8 cellular contexts compared by ENCODE assay signal in the genomic region with DNA sequence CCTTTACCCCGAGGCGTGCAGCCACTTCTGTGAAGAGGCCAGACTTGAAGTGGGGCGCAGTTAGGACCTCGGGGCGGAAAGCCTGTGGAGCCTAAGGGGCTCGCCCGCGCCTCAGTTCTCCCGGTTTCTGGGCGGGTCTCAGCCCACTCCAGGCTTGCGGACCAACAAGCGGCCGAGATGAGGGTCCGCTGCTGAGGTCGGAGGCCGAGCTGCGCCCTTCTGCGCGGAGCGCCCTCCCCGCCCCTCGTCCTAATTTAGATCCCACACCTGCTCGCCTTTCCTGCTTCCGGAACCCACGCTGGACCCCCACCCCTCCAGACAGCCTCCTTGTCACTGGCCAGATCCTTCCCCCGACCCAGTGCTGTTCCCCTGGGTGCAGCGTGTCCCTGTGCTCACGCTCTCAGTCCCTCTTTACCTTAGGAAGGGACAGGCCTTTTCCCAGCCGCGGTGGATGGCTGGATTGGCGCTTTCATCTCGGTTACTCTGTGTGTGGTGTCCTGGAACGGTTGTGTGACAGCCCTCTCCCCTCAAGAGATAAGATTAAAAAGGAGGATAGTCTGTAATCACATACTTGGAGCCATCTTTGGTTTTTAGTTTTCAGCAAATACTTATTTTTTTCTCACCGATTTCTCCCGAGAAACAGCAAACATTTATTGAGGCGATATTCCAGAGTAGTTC. TPM values are rescaled to one million over a fixed set of nuclear protein-coding genes. Genes with fewer than 3 reads are reported as not detected.
DNase-seq lines count a peak whose midpoint lies in the region; ATAC-seq and TF ChIP-seq lines count a peak whose summit lies in the region.

No MANE protein-coding gene starts in this region.

- H3K36me3 ChIP-seq in PC-3 (ENCODE audit: low read depth, low read length) (peaks cover 14% of the 10 kb centered on the region), endodermal cell (ENCODE audit: control insufficient read depth, insufficient read depth, low read length) (peaks cover 21% of the 10 kb centered on the region)

- intact Hi-C loops in PC-3 (cut with micrococcal nuclease) = no loop called here
- intact Hi-C loops in sciatic nerve (cut with DNase I) = no loop called here

- H3K9me3 ChIP-seq in PC-3 (ENCODE audit: low read length) (no peaks in the 10 kb centered on the region), endodermal cell (ENCODE audit: control insufficient read depth, low read length) (no peaks in the 10 kb centered on the region)

- 9 to 14% methylated on average over 18 to 36 of the region's 36 CpGs for WGBS in endodermal cell (ENCODE audit: insufficient coverage in 1 of 2, insufficient read length in 1 of 2), 2 experiments

- POLR2A ChIA-PET in PC-3 (lab: Charles Lee; ENCODE audit: unreplicated experiment) = interaction anchor here (0.6 kb wide), 1 partner anchor 145 kb away, joined by 3 read pairs; a partner anchor contains a TSS

- peaks cover 4% of the 10 kb centered on the region for H3F3A ChIP-seq in PC-3 (ENCODE audit: low read length, unreplicated experiment)

- H3K4me1 ChIP-seq in PC-3 (ENCODE audit: insufficient read depth, low read length) (peaks cover 40% of the 10 kb centered on the region), endodermal cell (ENCODE audit: control insufficient read depth, insufficient read depth, low read length) (peaks cover 18% of the 10 kb centered on the region)

- peak overlapping the region; percentile 79 for H3K27ac ChIP-seq in PC-3 (ENCODE audit: low read length)
- peak overlapping the region; percentile 89 for H3K27ac ChIP-seq in endodermal cell (ENCODE audit: low read depth, low read length)

- H3K79me2 ChIP-seq in PC-3 (ENCODE audit: low read length) = peaks cover 36% of the 10 kb centered on the region

- H3K4me1 Mint-ChIP-seq in activated naive CD4-positive, alpha-beta T cell treated with anti-CD3 and anti-CD28 coated beads, Interleukin-2, amount 50 U/mL, for 24 hours = peaks cover 55% of the 10 kb centered on the region
- peaks cover 39% of the 10 kb centered on the region for H3K4me1 Mint-ChIP-seq in endodermal cell
- peaks cover 31% of the 10 kb centered on the region for H3K4me1 Mint-ChIP-seq in neural crest cell

- H3K36me3 Mint-ChIP-seq in activated naive CD4-positive, alpha-beta T cell treated with anti-CD3 and anti-CD28 coated beads, Interleukin-2, amount 50 U/mL, for 24 hours = peaks cover 4% of the 10 kb centered on the region
- H3K36me3 Mint-ChIP-seq in endodermal cell (ENCODE audit: low read depth) = peaks cover 21% of the 10 kb centered on the region
- H3K36me3 Mint-ChIP-seq in neural crest cell (ENCODE audit: low read depth) = no peaks in the 10 kb centered on the region

- peak overlapping the region; percentile 98 for H3K4me2 ChIP-seq in PC-3 (ENCODE audit: low read length)

- no peaks in the 10 kb centered on the region for H3K27me3 ChIP-seq in PC-3 (ENCODE audit: low read length)
- no peaks in the 10 kb centered on the region for H3K27me3 ChIP-seq in endodermal cell (ENCODE audit: control insufficient read depth, insufficient read depth, low read length, poor library complexity, severe bottlenecking)

- H3K27ac Mint-ChIP-seq in activated naive CD4-positive, alpha-beta T cell treated with anti-CD3 and anti-CD28 coated beads, Interleukin-2, amount 50 U/mL, for 24 hours = peak overlapping the region; percentile 94
- H3K27ac Mint-ChIP-seq in endodermal cell (peak overlapping the region; percentile 98), neural crest cell (ENCODE audit: unreplicated experiment) (peak overlapping the region; percentile 76)

- H3K4me3 Mint-ChIP-seq in activated naive CD4-positive, alpha-beta T cell treated with anti-CD3 and anti-CD28 coated beads, Interleukin-2, amount 50 U/mL, for 24 hours = peak overlapping the region; percentile 90
- peak overlapping the region; percentile 78 for H3K4me3 Mint-ChIP-seq in endodermal cell
- H3K4me3 Mint-ChIP-seq in neural crest cell = peak overlapping the region; percentile 91

- H4K20me1 ChIP-seq in PC-3 (ENCODE audit: low read length) = no peaks in the 10 kb centered on the region

- CTCF ChIA-PET in PC-3 (lab: Charles Lee) = interaction anchor here (0.5 kb wide), 1 partner anchor 18 kb away, joined by 5 read pairs; no protein-coding TSS in a partner anchor

- no TSS peak for BruUV-seq in PC-3 (replicated peaks; lab: Mats Ljungman, UMichigan)

- ATAC-seq in PC-3 (peak; percentile 0), sciatic nerve (no peak)

- no peaks in the 10 kb centered on the region for H3K27me3 Mint-ChIP-seq in activated naive CD4-positive, alpha-beta T cell treated with anti-CD3 and anti-CD28 coated beads, Interleukin-2, amount 50 U/mL, for 24 hours
- H3K27me3 Mint-ChIP-seq in endodermal cell (ENCODE audit: insufficient read depth) (no peaks in the 10 kb centered on the region), neural crest cell (ENCODE audit: low read depth) (no peaks in the 10 kb centered on the region)

- no peaks in the 10 kb centered on the region for H3K9me3 Mint-ChIP-seq in activated naive CD4-positive, alpha-beta T cell treated with anti-CD3 and anti-CD28 coated beads, Interleukin-2, amount 50 U/mL, for 24 hours
- H3K9me3 Mint-ChIP-seq in endodermal cell = no peaks in the 10 kb centered on the region
- H3K9me3 Mint-ChIP-seq in neural crest cell = no peaks in the 10 kb centered on the region

- H3K9ac ChIP-seq in PC-3 (ENCODE audit: low read length) (peak overlapping the region; percentile 95), endodermal cell (ENCODE audit: extremely low read depth, low read length, poor library complexity, severe bottlenecking) (peak overlapping the region; percentile 64)

- no peak for DNase-seq in activated naive CD4-positive, alpha-beta T cell treated with anti-CD3 and anti-CD28 coated beads, Interleukin-2, amount 50 U/mL, for 16 hours
- no peak for DNase-seq in PC-3
- DNase-seq in endodermal cell = no peak
- DNase-seq in neural crest cell (ENCODE audit: low read depth, low spot score) = no peak
- no peak for DNase-seq in NCI-H446 (lab: John Stamatoyannopoulos, UW)
- DNase-seq in sciatic nerve (ENCODE audit: low spot score) = no peak
- DNase-seq in germinal center (ENCODE audit: low spot score) = no peak

- no peaks in the 10 kb centered on the region for H3K9me2 ChIP-seq in PC-3 (replicated peaks; ENCODE audit: low read length)

- H3K4me3 ChIP-seq in PC-3 (ENCODE audit: low read length) = peak overlapping the region; percentile 89
- peak overlapping the region; percentile 89 for H3K4me3 ChIP-seq in endodermal cell (ENCODE audit: low read length)

- TF ChIP-seq CTCF in PC-3 (conservative IDR thresholded peaks at IDR 0.05; ENCODE audit: low read depth, low read length) = no peak
- TF ChIP-seq CTCF in endodermal cell (conservative IDR thresholded peaks at IDR 0.05) = no peak
- no peak for TF ChIP-seq CTCF in neural crest cell (conservative IDR thresholded peaks at IDR 0.05)

- H2AFZ ChIP-seq in PC-3 (ENCODE audit: low read length) = peak overlapping the region; percentile 88

RNA-seq across cellular contexts. Expression of a gene that starts 0.9 kb away (rescaled TPM):
- total RNA-seq in PC-3 (2014; rRNA removed) (73.9 and 78.3 TPM in 2 replicates), endodermal cell (100 to 1,000 TPM; 118 to 144 TPM), neural crest cell (115 and 119 TPM in 2 replicates), sciatic nerve (59.8 TPM)
- 72.4 TPM for polyA plus RNA-seq in endodermal cell (2013, experiment 1 of 2)
- 72.5 TPM for polyA plus RNA-seq in endodermal cell (2013, experiment 2 of 2)

RNA-seq across cellular contexts. Expression of a gene that starts 13.8 kb away (rescaled TPM):
- total RNA-seq in PC-3 (2014; rRNA removed) (38.3 and 43.4 TPM in 2 replicates), endodermal cell (10 to 100 TPM; 28.8 to 33.1 TPM), neural crest cell (33.5 and 33.7 TPM in 2 replicates), sciatic nerve (33.0 TPM)
- polyA plus RNA-seq in endodermal cell (2013, experiment 1 of 2) = 43.4 TPM
- polyA plus RNA-seq in endodermal cell (2013, experiment 2 of 2) = 38.5 TPM

RNA-seq across cellular contexts. Expression of a gene that starts 18.9 kb away (rescaled TPM):
- 139 and 183 TPM in 2 replicates for total RNA-seq in PC-3 (2014; rRNA removed)
- total RNA-seq in endodermal cell = 10 to 100 TPM; 62.0 to 89.9 TPM
- 51.0 TPM for polyA plus RNA-seq in endodermal cell (2013, experiment 1 of 2)
- 48.4 TPM for polyA plus RNA-seq in endodermal cell (2013, experiment 2 of 2)
- 106 and 108 TPM in 2 replicates for total RNA-seq in neural crest cell
- total RNA-seq in sciatic nerve = 76.6 TPM

RNA-seq across cellular contexts. Expression of a gene that starts 30.1 kb away (rescaled TPM):
- total RNA-seq in PC-3 (2014; rRNA removed) (0.35 and 0.51 TPM in 2 replicates), endodermal cell (under 1 TPM in 1 of 2 donors, not detected in 1; 0.53 TPM), neural crest cell (0.25 and 0.26 TPM in 2 replicates), sciatic nerve (0.36 TPM)
- not detected for polyA plus RNA-seq in endodermal cell (2013, experiment 1 of 2)
- polyA plus RNA-seq in endodermal cell (2013, experiment 2 of 2) = 0.33 TPM

RNA-seq across cellular contexts. Expression of a gene that starts 58.9 kb away (rescaled TPM):
- total RNA-seq in PC-3 (2014; rRNA removed) = 13.5 and 14.3 TPM in 2 replicates
- total RNA-seq in endodermal cell = 10 to 100 TPM; 20.9 to 23.4 TPM
- polyA plus RNA-seq in endodermal cell (2013, experiment 1 of 2) = 10.5 TPM
- 12.0 TPM for polyA plus RNA-seq in endodermal cell (2013, experiment 2 of 2)
- 22.1 and 23.3 TPM in 2 replicates for total RNA-seq in neural crest cell
- 0.85 TPM for total RNA-seq in sciatic nerve
